Comparison of ENCODE assay signal across 15 cellular contexts in genomic region chr3:4765212-4765611, GRCh38.
"Had no signal": no experiment of that assay in that cellular context is flagged by ENCODE, and none has a peak within 500 bp of the region (broad histone marks: within the 10 kb centered on the region; RNA-seq: fewer than 3 reads in every experiment).

No MANE protein-coding gene starts in this region.

- ATAC-seq: effector memory CD8-positive, alpha-beta T cell; heart right ventricle; mucosa of descending colon; naive thymus-derived CD8-positive, alpha-beta T cell; right cardiac atrium; stimulated activated memory B cell treated with anti-CD40 and anti-IgM and Interleukin-4, amounts not matched to agents 10 μg/mL and 1 μg/mL and 100 μg/mL, for 72 hours had no signal

- H3K27ac Mint-ChIP-seq: dendritic cell treated with granulocyte-macrophage colony-stimulating factor and Interleukin-4, amounts not matched to agents 40 ng/mL and 50 ng/mL, for 4 days; stimulated activated memory B cell treated with anti-CD40 and anti-IgM and Interleukin-4, amounts not matched to agents 10 μg/mL and 1 μg/mL and 100 μg/mL, for 72 hours had no signal

- DNase-seq: cerebellar nuclear complex; effector memory CD8-positive, alpha-beta T cell; heart right ventricle; hypothalamus; kidney glomerular epithelial cell; mucosa of descending colon; naive thymus-derived CD8-positive, alpha-beta T cell; ovary; right cardiac atrium; stimulated activated CD4-positive, alpha-beta T cell treated with anti-CD3 and anti-CD28 coated beads, Interleukin-4, amount 100 ng/mL, for 1 hour; stimulated activated CD8-positive, alpha-beta memory T cell treated with anti-CD3 and anti-CD28 coated beads, Interleukin-4, amount 100 ng/mL, for 48 hours; trophoblast cell had no signal

- H3K4me1 Mint-ChIP-seq: neural crest cell; stimulated activated memory B cell treated with anti-CD40 and anti-IgM and Interleukin-4, amounts not matched to agents 10 μg/mL and 1 μg/mL and 100 μg/mL, for 72 hours had no signal

- H3K4me3 Mint-ChIP-seq: dendritic cell treated with granulocyte-macrophage colony-stimulating factor and Interleukin-4, amounts not matched to agents 40 ng/mL and 50 ng/mL, for 4 days; effector memory CD8-positive, alpha-beta T cell; naive thymus-derived CD8-positive, alpha-beta T cell; neural crest cell; stimulated activated memory B cell treated with anti-CD40 and anti-IgM and Interleukin-4, amounts not matched to agents 10 μg/mL and 1 μg/mL and 100 μg/mL, for 72 hours had no signal

- H3K27me3 Mint-ChIP-seq: dendritic cell treated with granulocyte-macrophage colony-stimulating factor and Interleukin-4, amounts not matched to agents 40 ng/mL and 50 ng/mL, for 4 days; effector memory CD8-positive, alpha-beta T cell; naive thymus-derived CD8-positive, alpha-beta T cell; stimulated activated memory B cell treated with anti-CD40 and anti-IgM and Interleukin-4, amounts not matched to agents 10 μg/mL and 1 μg/mL and 100 μg/mL, for 72 hours had no signal

- H3K9me3 Mint-ChIP-seq: effector memory CD8-positive, alpha-beta T cell had no signal
